19 cellular contexts compared by ENCODE assay signal in genomic region chr17:47741793-47742145, GRCh38. TPM values are rescaled to one million over a fixed set of nuclear protein-coding genes. Genes with fewer than 3 reads are reported as not detected.
DNase-seq lines count a peak whose midpoint lies in the region; ATAC-seq, FAIRE-seq and TF ChIP-seq lines count a peak whose summit lies in the region.
"Had no signal": no experiment of that assay in that cellular context is flagged by ENCODE, and none has a peak within 500 bp of the region (broad histone marks: within the 10 kb centered on the region; RNA-seq: fewer than 3 reads in every experiment).

No MANE protein-coding gene starts in this region.

- H3K4me3 Mint-ChIP-seq in activated naive CD8-positive, alpha-beta T cell, result peak overlapping the region; percentile 64

- intact Hi-C loops in PC-3 (cut with micrococcal nuclease), result no loop called here
- intact Hi-C loops in vagina (cut with DNase I), result no loop called here
- intact Hi-C loops in pancreas (cut with DNase I), result no loop called here

- no peak for DNase-seq in A549 (ENCODE audit: low read depth in 1 of 2, low spot score in 1 of 2)
- DNase-seq in PC-3, result peak; percentile 43
- DNase-seq in mesenteric fat pad (ENCODE audit: low spot score), result no peak
- no peak for DNase-seq in vagina (ENCODE audit: extremely low spot score in 2 of 2)
- no peak for DNase-seq in upper lobe of left lung
- no peak for DNase-seq in pancreas
- DNase-seq: activated gamma-delta T cell treated with Interleukin-2 at 50 U/mL for 16 hours, AML-193, NCI-H1417 treated with DMSO at 0.1 percent for 48 hours, NCI-H2171 treated with DMSO at 0.1 percent for 48 hours, RPMI8226 had no signal

- H3K4me1 ChIP-seq in A549, result no peaks in the 10 kb centered on the region
- peaks cover 49 to 76% (median 66%) of the 10 kb centered on the region in 10 experiments for H3K4me1 ChIP-seq in BLaER1 treated with 17β-estradiol and CSF1 and Interleukin-3, amounts not matched to agents 10 nM and 100 nM
- H3K4me1 ChIP-seq in PC-3 (ENCODE audit: insufficient read depth, low read length), result no peaks in the 10 kb centered on the region
- no peaks in the 10 kb centered on the region for H3K4me1 ChIP-seq in vagina
- no peaks in the 10 kb centered on the region for H3K4me1 ChIP-seq in upper lobe of left lung
- H3K4me1 ChIP-seq in pancreas, result no peaks in the 10 kb centered on the region

- 0 out of 22 replicates have a peak, but pooled peaks cover 0 to 7% (median 0%) of the 10 kb centered on the region in 11 experiments for H4K20me1 ChIP-seq in BLaER1 treated with 17β-estradiol and CSF1 and Interleukin-3, amounts not matched to agents 10 nM and 100 nM
- H4K20me1 ChIP-seq in PC-3 (ENCODE audit: low read length), result no peaks in the 10 kb centered on the region

- H3K4me3 ChIP-seq in A549 (no peak overlapping the region), PC-3 (ENCODE audit: low read length) (no peak overlapping the region), vagina (no peak overlapping the region), upper lobe of left lung (no peak overlapping the region), pancreas (no peak overlapping the region)
- H3K4me3 ChIP-seq in BLaER1 treated with 17β-estradiol and CSF1 and Interleukin-3, amounts not matched to agents 10 nM and 100 nM, result no peak overlapping the region

- 47% methylated on average over 9 of the region's 9 CpGs for WGBS in A549 (ENCODE audit: missing lambda C conversion rate)
- WGBS in upper lobe of left lung, 2 donors, result 70 to 72% methylated on average over 9 of the region's 9 CpGs
- 64 to 73% methylated on average over 9 of the region's 9 CpGs for WGBS in pancreas, 2 donors

- H3K4me2 ChIP-seq in A549 (no peak overlapping the region), PC-3 (ENCODE audit: low read length) (no peak overlapping the region)
- H3K4me2 ChIP-seq in BLaER1 treated with 17β-estradiol and CSF1 and Interleukin-3, amounts not matched to agents 10 nM and 100 nM, result peak overlapping the region; percentile 46 to 100 (median 93); a peak in 21 of 22 replicates

- no peak for TF ChIP-seq POLR2A in A549 (IDR thresholded peaks at IDR 0.05; ENCODE audit: low read length)
- no peak for TF ChIP-seq POLR2A in vagina (IDR thresholded peaks at IDR 0.05)
- no peak for TF ChIP-seq POLR2A in upper lobe of left lung (IDR thresholded peaks at IDR 0.05)

- CTCF ChIA-PET in A549 (lab: Yijun Ruan, JAX) (interaction anchor here (0.6 to 5.8 kb wide), 14 partner anchors 9 to 326 kb away, joined by 3 to 38 read pairs (median 4); partner anchors contain the start of gene TBX21), PC-3 (lab: Charles Lee) (interaction anchor here (0.7 kb wide), 1 partner anchor 42 kb away, joined by 6 read pairs; no protein-coding TSS in a partner anchor)

- no peaks in the 10 kb centered on the region for H3K9me2 ChIP-seq in PC-3 (replicated peaks; ENCODE audit: low read length)

- FAIRE-seq in A549 (lab: Jason Lieb, UNC), result no peak
- FAIRE-seq in pancreas (lab: Jason Lieb, UNC), result no peak
- FAIRE-seq: colon, D721Med, endometrium had no signal

- no peaks in the 10 kb centered on the region for H3K9me3 Mint-ChIP-seq in activated naive CD8-positive, alpha-beta T cell (ENCODE audit: low read depth)

- peaks cover 9% of the 10 kb centered on the region for H3K36me3 Mint-ChIP-seq in activated naive CD8-positive, alpha-beta T cell

- H3F3A ChIP-seq in PC-3 (ENCODE audit: low read length, unreplicated experiment), result no peaks in the 10 kb centered on the region

- peaks cover 0 to 28% (median 0%) of the 10 kb centered on the region in 11 experiments; a peak in 6 of 22 replicates for H3K27me3 ChIP-seq in BLaER1 treated with 17β-estradiol and CSF1 and Interleukin-3, amounts not matched to agents 10 nM and 100 nM
- H3K27me3 ChIP-seq in PC-3 (ENCODE audit: low read length), result peaks cover 25% of the 10 kb centered on the region
- H3K27me3 ChIP-seq in vagina, result no peaks in the 10 kb centered on the region
- H3K27me3 ChIP-seq in upper lobe of left lung, result no peaks in the 10 kb centered on the region
- H3K27me3 ChIP-seq in pancreas, result peaks cover 0 to 5% (median 0%) of the 10 kb centered on the region in 4 donors

- H3K27ac ChIP-seq in A549, result no peak overlapping the region
- peak overlapping the region in 6 of 11 experiments; percentile 4 to 84 (median 56); a peak in 6 of 22 replicates for H3K27ac ChIP-seq in BLaER1 treated with 17β-estradiol and CSF1 and Interleukin-3, amounts not matched to agents 10 nM and 100 nM
- no peak overlapping the region for H3K27ac ChIP-seq in PC-3 (ENCODE audit: low read length)
- no peak overlapping the region for H3K27ac ChIP-seq in vagina
- no peak overlapping the region for H3K27ac ChIP-seq in upper lobe of left lung
- no peak overlapping the region for H3K27ac ChIP-seq in pancreas

- BruUV-seq in PC-3 (replicated peaks; lab: Mats Ljungman, UMichigan), result no TSS peak

- H3K27ac Mint-ChIP-seq in activated naive CD8-positive, alpha-beta T cell, result no peak overlapping the region

- no peaks in the 10 kb centered on the region for H3K27me3 Mint-ChIP-seq in activated naive CD8-positive, alpha-beta T cell

- no peak for TF ChIP-seq CTCF in A549 (IDR thresholded peaks at IDR 0.05)
- TF ChIP-seq CTCF in PC-3 (conservative IDR thresholded peaks at IDR 0.05; ENCODE audit: low read depth, low read length), result no peak
- TF ChIP-seq CTCF in vagina (IDR thresholded peaks at IDR 0.05), result no peak
- no peak for TF ChIP-seq CTCF in upper lobe of left lung (IDR thresholded peaks at IDR 0.05)
- TF ChIP-seq CTCF in pancreas (IDR thresholded peaks at IDR 0.05), result no peak

- peaks cover 31% of the 10 kb centered on the region for H3K4me1 Mint-ChIP-seq in activated naive CD8-positive, alpha-beta T cell (ENCODE audit: low read depth)

- H3K9ac ChIP-seq in BLaER1 treated with 17β-estradiol and CSF1 and Interleukin-3, amounts not matched to agents 10 nM and 100 nM, result peak overlapping the region in 3 of 11 experiments; percentile 14 to 47 (median 15); a peak in 1 of 22 replicates
- no peak overlapping the region for H3K9ac ChIP-seq in PC-3 (ENCODE audit: low read length)

- no peak overlapping the region for H2AFZ ChIP-seq in PC-3 (ENCODE audit: low read length)

- POLR2A ChIA-PET in A549 (lab: Yijun Ruan, JAX), result no interaction called here
- POLR2A ChIA-PET in PC-3 (lab: Charles Lee; ENCODE audit: unreplicated experiment), result no interaction called here

- ATAC-seq in A549, result peak; percentile 33 to 41; a peak in 3 of 6 replicates
- peak; percentile 71 for ATAC-seq in PC-3
- ATAC-seq in upper lobe of left lung (ENCODE audit: low FRiP score in 2 of 2), result no peak
- ATAC-seq in pancreas, result no peak

- H3K79me2 ChIP-seq in PC-3 (ENCODE audit: low read length), result no peaks in the 10 kb centered on the region

- H3K9me3 ChIP-seq in A549 (no peaks in the 10 kb centered on the region), PC-3 (ENCODE audit: low read length) (no peaks in the 10 kb centered on the region), vagina (no peaks in the 10 kb centered on the region), upper lobe of left lung (no peaks in the 10 kb centered on the region), pancreas (no peaks in the 10 kb centered on the region)
- no peaks in the 10 kb centered on the region for H3K9me3 ChIP-seq in BLaER1 treated with 17β-estradiol and CSF1 and Interleukin-3, amounts not matched to agents 10 nM and 100 nM (replicated peaks in 1 of 11)

- TF ChIP-seq EP300 in A549 (IDR thresholded peaks at IDR 0.05) (no peak), upper lobe of left lung (IDR thresholded peaks at IDR 0.05) (no peak)

- TF ChIP-seq RAD21 in A549 (conservative IDR thresholded peaks at IDR 0.05 in 1 of 2, IDR thresholded peaks at IDR 0.05 in 1 of 2), result no peak

- no peaks in the 10 kb centered on the region for H3K36me3 ChIP-seq in BLaER1 treated with 17β-estradiol and CSF1 and Interleukin-3, amounts not matched to agents 10 nM and 100 nM
- no peaks in the 10 kb centered on the region for H3K36me3 ChIP-seq in PC-3 (ENCODE audit: low read depth, low read length)
- no peaks in the 10 kb centered on the region for H3K36me3 ChIP-seq in vagina
- no peaks in the 10 kb centered on the region for H3K36me3 ChIP-seq in upper lobe of left lung
- no peaks in the 10 kb centered on the region for H3K36me3 ChIP-seq in pancreas

TF ChIP-seq in A549, 52 proteins besides CTCF, POLR2A, EP300 and RAD21 (continues in another document):
- TF ChIP-seq HDAC2 (IDR thresholded peaks at IDR 0.05), result no peak
- TF ChIP-seq, protein P1, sequence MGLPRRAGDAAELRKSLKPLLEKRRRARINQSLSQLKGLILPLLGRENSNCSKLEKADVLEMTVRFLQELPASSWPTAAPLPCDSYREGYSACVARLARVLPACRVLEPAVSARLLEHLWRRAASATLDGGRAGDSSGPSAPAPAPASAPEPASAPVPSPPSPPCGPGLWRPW (IDR thresholded peaks at IDR 0.05), result no peak
- TF ChIP-seq ZFP36 (IDR thresholded peaks at IDR 0.05; ENCODE audit: borderline replicate concordance, partially characterized antibody), result no peak
- TF ChIP-seq ATOH8 (CRISPR knock-in tag; IDR thresholded peaks at IDR 0.05; ENCODE audit: low read depth), result no peak

RNA-seq across cellular contexts. Expression of gene TBX21, which starts 8.7 kb away (rescaled TPM):
- 0.03 TPM in 1 of 2 replicates, not detected in the other for polyA plus RNA-seq in A549 (2011; rRNA removed)
- 0.04 TPM in 1 of 2 replicates, not detected in the other for polyA plus RNA-seq in A549 (2012; cell fraction: cytosol; rRNA removed)
- polyA plus RNA-seq in A549 (2012; cell fraction: nucleus; rRNA removed), result 0.02 TPM in 1 of 2 replicates, not detected in the other
- 0.04 TPM in 1 of 3 replicates, not detected in the others for polyA plus RNA-seq in A549 (2017; fragmentation: RNase III; extraction: RNeasy Plus Mini Kit Qiagen cat#74134 plus additional on column Dnase treatment)
- polyA minus RNA-seq in A549 (2011; rRNA and poly(A)+ RNA removed), result not detected in 2 replicates
- total RNA-seq in PC-3 (2014; rRNA removed), result not detected in 2 replicates
- 0.35 TPM for total RNA-seq in mesenteric fat pad
- total RNA-seq in vagina, result 2.9 TPM
- total RNA-seq in upper lobe of left lung, result 1 to 10 TPM; 2.0 to 5.2 (median 3.4) TPM
- under 1 TPM in 5 of 6 donors, not detected in 1; 0.16 to 0.40 (median 0.19) TPM for total RNA-seq in pancreas
- under 1 TPM in 1 of 2 donors, not detected in 1; 0.09 TPM for polyA plus RNA-seq in pancreas
- total RNA-seq: HT-29, LHCN-M2, myocyte had no signal

RNA-seq across cellular contexts. Expression of gene TBKBP1, which starts 47.8 kb away (rescaled TPM):
- polyA plus RNA-seq in A549 (2011; rRNA removed) (3.3 and 3.4 TPM in 2 replicates), A549 (2017; fragmentation: RNase III; extraction: RNeasy Plus Mini Kit Qiagen cat#74134 plus additional on column Dnase treatment) (7.1 to 9.5 TPM (median 9.3 TPM) in 3 replicates), pancreas (10 to 100 TPM; 11.1 to 21.2 TPM)
- 5.8 and 8.3 TPM in 2 replicates for polyA plus RNA-seq in A549 (2012; cell fraction: cytosol; rRNA removed)
- 12.9 and 18.7 TPM in 2 replicates for polyA plus RNA-seq in A549 (2012; cell fraction: nucleus; rRNA removed)
- polyA minus RNA-seq in A549 (2011; rRNA and poly(A)+ RNA removed), result 3.0 and 3.7 TPM in 2 replicates
- total RNA-seq in PC-3 (2014; rRNA removed) (9.0 and 12.8 TPM in 2 replicates), mesenteric fat pad (21.7 TPM), vagina (13.8 TPM), upper lobe of left lung (10 to 100 TPM in 4 of 6 donors, 1 to 10 TPM in 2; 6.4 to 28.3 (median 12.8) TPM), pancreas (1 to 10 TPM; 4.7 to 7.0 (median 5.7) TPM)

Comparison
In these comparisons a context has a peak if more than half of its experiments do, and no peak if none do; other contexts are left out.
1. ATAC-seq: peak in A549 (2 of 2) and PC-3 (single experiment); none in upper lobe of left lung (0 of 2) and pancreas (0 of 4).
2. H3K27ac ChIP-seq: peak in BLaER1 treated with 17β-estradiol and CSF1 and Interleukin-3, amounts not matched to agents 10 nM and 100 nM (6 of 11); none in A549 (0 of 2), PC-3 (single experiment), vagina (single experiment), upper lobe of left lung (0 of 4) and pancreas (0 of 4).
3. H3K4me2 ChIP-seq: peak in BLaER1 treated with 17β-estradiol and CSF1 and Interleukin-3, amounts not matched to agents 10 nM and 100 nM (11 of 11); none in A549 (single experiment) and PC-3 (single experiment).